In the genomic region with DNA sequence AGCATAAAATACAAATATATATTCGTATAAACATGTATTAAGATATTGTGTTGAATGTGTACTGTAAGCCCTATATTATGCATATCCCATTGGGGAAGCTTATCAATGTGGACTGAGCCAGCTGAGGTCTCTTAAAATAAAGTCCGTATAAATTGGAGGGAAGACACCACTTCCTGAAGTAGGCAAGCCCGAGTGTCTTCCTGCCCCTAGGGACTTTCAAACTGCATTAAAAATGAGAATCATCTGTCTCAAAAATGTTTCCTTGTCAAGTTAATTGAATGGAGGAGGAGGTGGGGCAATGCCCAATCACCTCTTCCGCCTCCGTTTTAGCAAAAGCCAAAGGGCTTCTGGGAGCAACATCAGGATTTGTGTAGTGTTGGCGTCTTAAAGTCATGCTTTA, we compare ENCODE assay signal across 20 cellular contexts.
A peak's percentile ranks its signal among the peaks of the same experiment; 100 is the strongest.
DNase-seq lines count a peak whose midpoint lies in the region; ATAC-seq and TF ChIP-seq lines count a peak whose summit lies in the region.
"Had no signal": no experiment of that assay in that cellular context is flagged by ENCODE, and none has a peak within 500 bp of the region (broad histone marks: within the 10 kb centered on the region; RNA-seq: fewer than 3 reads in every experiment).

No MANE protein-coding gene starts in this region.

- no peak for TF ChIP-seq POLR2A in upper lobe of left lung (IDR thresholded peaks at IDR 0.05)

- WGBS in upper lobe of left lung, 2 donors, result 48 to 49% methylated on average over 6 of the region's 6 CpGs

- no peaks in the 10 kb centered on the region for H4K20me1 ChIP-seq in Loucy (ENCODE audit: insufficient read depth, low read length, poor library complexity, severe bottlenecking)
- H4K20me1 ChIP-seq in neural progenitor cell (ENCODE audit: low read depth), result no peaks in the 10 kb centered on the region

- peaks cover 65% of the 10 kb centered on the region for H3K4me1 ChIP-seq in Loucy (ENCODE audit: insufficient read depth, low read length, poor library complexity, severe bottlenecking)
- H3K4me1 ChIP-seq in upper lobe of left lung, result peaks cover 10 to 34% (median 28%) of the 10 kb centered on the region in 4 donors
- H3K4me1 ChIP-seq in neural progenitor cell, result no peaks in the 10 kb centered on the region

- no peak overlapping the region for H3K4me3 Mint-ChIP-seq in activated naive CD8-positive, alpha-beta T cell
- H3K4me3 Mint-ChIP-seq in activated naive CD8-positive, alpha-beta T cell treated with anti-CD3 and anti-CD28 coated beads, Interleukin-2, amount 50 U/mL, for 24 hours, result no peak overlapping the region
- H3K4me3 Mint-ChIP-seq in activated naive CD8-positive, alpha-beta T cell treated with anti-CD3 and anti-CD28 coated beads for 36 hours, result no peak overlapping the region
- H3K4me3 Mint-ChIP-seq in neural progenitor cell, result no peak overlapping the region
- H3K4me3 Mint-ChIP-seq: activated CD4-positive, alpha-beta memory T cell treated with anti-CD3 and anti-CD28 coated beads, Interleukin-2, amount 10 ng/mL, durations not matched to agents 7 days and 5 days; activated T-cell treated with anti-CD3 and anti-CD28 coated beads, Interleukin-2, amount 50 U/mL, for 24 hours; central memory CD8-positive, alpha-beta T cell had no signal

- no peak for ATAC-seq in activated naive CD8-positive, alpha-beta T cell treated with anti-CD3 and anti-CD28 coated beads, Interleukin-2, amount 50 U/mL, for 24 hours
- ATAC-seq in upper lobe of left lung (ENCODE audit: low FRiP score in 2 of 2), result no peak

- H3K4me2 ChIP-seq in Loucy (ENCODE audit: low read depth, low read length, poor library complexity, severe bottlenecking) (peak overlapping the region; percentile 93), neural progenitor cell (no peak overlapping the region)

- H3K36me3 Mint-ChIP-seq in activated naive CD8-positive, alpha-beta T cell, result no peaks in the 10 kb centered on the region
- no peaks in the 10 kb centered on the region for H3K36me3 Mint-ChIP-seq in activated naive CD8-positive, alpha-beta T cell treated with anti-CD3 and anti-CD28 coated beads, Interleukin-2, amount 50 U/mL, for 24 hours (ENCODE audit: low read depth)
- no peaks in the 10 kb centered on the region for H3K36me3 Mint-ChIP-seq in activated naive CD8-positive, alpha-beta T cell treated with anti-CD3 and anti-CD28 coated beads for 36 hours
- H3K36me3 Mint-ChIP-seq in neural progenitor cell, result no peaks in the 10 kb centered on the region

- TF ChIP-seq EP300 in upper lobe of left lung (IDR thresholded peaks at IDR 0.05), result no peak

- H3K9me3 Mint-ChIP-seq in activated naive CD8-positive, alpha-beta T cell (ENCODE audit: low read depth), result no peaks in the 10 kb centered on the region
- H3K9me3 Mint-ChIP-seq in activated naive CD8-positive, alpha-beta T cell treated with anti-CD3 and anti-CD28 coated beads, Interleukin-2, amount 50 U/mL, for 24 hours, result no peaks in the 10 kb centered on the region
- H3K9me3 Mint-ChIP-seq in activated naive CD8-positive, alpha-beta T cell treated with anti-CD3 and anti-CD28 coated beads for 36 hours, result no peaks in the 10 kb centered on the region
- H3K9me3 Mint-ChIP-seq in neural progenitor cell, result no peaks in the 10 kb centered on the region
- H3K9me3 Mint-ChIP-seq: activated CD4-positive, alpha-beta memory T cell treated with anti-CD3 and anti-CD28 coated beads, Interleukin-2, amount 10 ng/mL, durations not matched to agents 7 days and 5 days; activated T-cell treated with anti-CD3 and anti-CD28 coated beads, Interleukin-2, amount 50 U/mL, for 24 hours; central memory CD8-positive, alpha-beta T cell; T-helper 1 cell treated with Interleukin-12 subunit alpha and Interleukin-12 subunit beta and Interleukin-4 antibody, amounts not matched to agents 30 μg/mL and 1 μg/mL, for 36 hours had no signal

- H3K9ac ChIP-seq in Loucy (ENCODE audit: low read depth, low read length, poor library complexity, severe bottlenecking) (peak overlapping the region; percentile 81), neural progenitor cell (no peak overlapping the region)
- H3K9ac ChIP-seq: GM23248 had no signal

- no peaks in the 10 kb centered on the region for H3K9me3 ChIP-seq in Loucy (ENCODE audit: insufficient read depth, low read depth, low read length)
- no peaks in the 10 kb centered on the region for H3K9me3 ChIP-seq in upper lobe of left lung
- H3K9me3 ChIP-seq in neural progenitor cell (ENCODE audit: low read depth), result no peaks in the 10 kb centered on the region
- H3K9me3 ChIP-seq: vagina had no signal

- H3F3A ChIP-seq in Loucy (ENCODE audit: low read depth) (peaks cover 14% of the 10 kb centered on the region), neural progenitor cell (ENCODE audit: low read depth) (no peaks in the 10 kb centered on the region)

- 0 out of 2 replicates have a peak, but pooled peaks cover 6% of the 10 kb centered on the region for H3K79me2 ChIP-seq in Loucy (ENCODE audit: insufficient read depth, low read length)
- no peaks in the 10 kb centered on the region for H3K79me2 ChIP-seq in neural progenitor cell (ENCODE audit: low read depth)

- H3K4me3 ChIP-seq in Loucy (ENCODE audit: low read length, poor library complexity, severe bottlenecking) (peak overlapping the region; percentile 70), upper lobe of left lung (no peak overlapping the region), neural progenitor cell (no peak overlapping the region)
- H3K4me3 ChIP-seq: GM23248, vagina had no signal

- H3K27ac Mint-ChIP-seq in activated naive CD8-positive, alpha-beta T cell, result peak overlapping the region; percentile 30
- no peak overlapping the region for H3K27ac Mint-ChIP-seq in activated naive CD8-positive, alpha-beta T cell treated with anti-CD3 and anti-CD28 coated beads, Interleukin-2, amount 50 U/mL, for 24 hours
- H3K27ac Mint-ChIP-seq in activated naive CD8-positive, alpha-beta T cell treated with anti-CD3 and anti-CD28 coated beads for 36 hours, result peak overlapping the region; percentile 54
- H3K27ac Mint-ChIP-seq in neural progenitor cell, result no peak overlapping the region

- no peaks in the 10 kb centered on the region for H3K27me3 ChIP-seq in Loucy (ENCODE audit: insufficient read depth, low read length, poor library complexity, severe bottlenecking)
- H3K27me3 ChIP-seq in upper lobe of left lung, result no peaks in the 10 kb centered on the region
- H3K27me3 ChIP-seq in neural progenitor cell, result peaks cover 3% of the 10 kb centered on the region
- H3K27me3 ChIP-seq: vagina had no signal

- H3K36me3 ChIP-seq in Loucy (ENCODE audit: insufficient read depth, low read length), result no peaks in the 10 kb centered on the region
- no peaks in the 10 kb centered on the region for H3K36me3 ChIP-seq in upper lobe of left lung
- H3K36me3 ChIP-seq in neural progenitor cell, result no peaks in the 10 kb centered on the region
- H3K36me3 ChIP-seq: vagina had no signal

- H3K4me1 Mint-ChIP-seq in activated naive CD8-positive, alpha-beta T cell (ENCODE audit: low read depth), result peaks cover 18% of the 10 kb centered on the region
- peaks cover 26% of the 10 kb centered on the region for H3K4me1 Mint-ChIP-seq in activated naive CD8-positive, alpha-beta T cell treated with anti-CD3 and anti-CD28 coated beads, Interleukin-2, amount 50 U/mL, for 24 hours
- H3K4me1 Mint-ChIP-seq in activated naive CD8-positive, alpha-beta T cell treated with anti-CD3 and anti-CD28 coated beads for 36 hours, result peaks cover 21% of the 10 kb centered on the region
- H3K4me1 Mint-ChIP-seq in neural progenitor cell, result peaks cover 27% of the 10 kb centered on the region

- TF ChIP-seq CTCF in Loucy (conservative IDR thresholded peaks at IDR 0.05; ENCODE audit: low read length) (no peak), upper lobe of left lung (IDR thresholded peaks at IDR 0.05) (no peak), neural progenitor cell (IDR thresholded peaks at IDR 0.05) (no peak)

- peak overlapping the region; percentile 23 to 80 (median 55) for H3K27ac ChIP-seq in upper lobe of left lung
- H3K27ac ChIP-seq in neural progenitor cell, result no peak overlapping the region
- H3K27ac ChIP-seq: vagina had no signal

- no peaks in the 10 kb centered on the region for H3K27me3 Mint-ChIP-seq in activated naive CD8-positive, alpha-beta T cell
- no peaks in the 10 kb centered on the region for H3K27me3 Mint-ChIP-seq in activated naive CD8-positive, alpha-beta T cell treated with anti-CD3 and anti-CD28 coated beads, Interleukin-2, amount 50 U/mL, for 24 hours
- no peaks in the 10 kb centered on the region for H3K27me3 Mint-ChIP-seq in activated naive CD8-positive, alpha-beta T cell treated with anti-CD3 and anti-CD28 coated beads for 36 hours
- peaks cover 10% of the 10 kb centered on the region for H3K27me3 Mint-ChIP-seq in neural progenitor cell (ENCODE audit: insufficient read depth, low read depth)

- no peaks in the 10 kb centered on the region for H3K9me2 ChIP-seq in Loucy (replicated peaks; ENCODE audit: low read depth, low read length)

- H2AFZ ChIP-seq in Loucy (ENCODE audit: low read length) (no peak overlapping the region; the same call in 1 of the 2 replicates), neural progenitor cell (replicated peaks) (no peak overlapping the region)

- DNase-seq in activated naive CD8-positive, alpha-beta T cell treated with anti-CD3 and anti-CD28 coated beads, Interleukin-2, amount 50 U/mL, for 24 hours, result no peak
- DNase-seq in activated naive CD8-positive, alpha-beta T cell treated with anti-CD3 and anti-CD28 coated beads for 36 hours, result no peak
- DNase-seq in upper lobe of left lung (no peak), dermis blood vessel endothelial cell (no peak), neural progenitor cell (ENCODE audit: low spot score) (no peak)
- DNase-seq in stimulated activated CD8-positive, alpha-beta memory T cell treated with anti-CD3 and anti-CD28 coated beads, Interleukin-4, amount 100 ng/mL, for 48 hours, result no peak
- DNase-seq: activated CD4-positive, alpha-beta memory T cell treated with anti-CD3 and anti-CD28 coated beads, Interleukin-2, amount 10 ng/mL, durations not matched to agents 7 days and 5 days; activated naive CD4-positive, alpha-beta T cell treated with anti-CD3 and anti-CD28 coated beads, Interleukin-2, amount 50 U/mL, for 16 hours; hypothalamus; mammary epithelial cell; NCI-H2107; stimulated activated CD4-positive, alpha-beta T cell treated with anti-CD3 and anti-CD28 coated beads, Interleukin-12 subunit alpha, Interleukin-12 subunit beta, amount 100 ng/mL, for 4 hours; substantia nigra had no signal

Comparison
In these comparisons a context has a peak if more than half of its experiments do, and no peak if none do; other contexts are left out.
1. H3K27ac Mint-ChIP-seq: peak in activated naive CD8-positive, alpha-beta T cell (single experiment) and activated naive CD8-positive, alpha-beta T cell treated with anti-CD3 and anti-CD28 coated beads for 36 hours (single experiment); none in activated naive CD8-positive, alpha-beta T cell treated with anti-CD3 and anti-CD28 coated beads, Interleukin-2, amount 50 U/mL, for 24 hours (single experiment) and neural progenitor cell (single experiment).